8 cellular contexts compared by ENCODE assay signal in the genomic region with DNA sequence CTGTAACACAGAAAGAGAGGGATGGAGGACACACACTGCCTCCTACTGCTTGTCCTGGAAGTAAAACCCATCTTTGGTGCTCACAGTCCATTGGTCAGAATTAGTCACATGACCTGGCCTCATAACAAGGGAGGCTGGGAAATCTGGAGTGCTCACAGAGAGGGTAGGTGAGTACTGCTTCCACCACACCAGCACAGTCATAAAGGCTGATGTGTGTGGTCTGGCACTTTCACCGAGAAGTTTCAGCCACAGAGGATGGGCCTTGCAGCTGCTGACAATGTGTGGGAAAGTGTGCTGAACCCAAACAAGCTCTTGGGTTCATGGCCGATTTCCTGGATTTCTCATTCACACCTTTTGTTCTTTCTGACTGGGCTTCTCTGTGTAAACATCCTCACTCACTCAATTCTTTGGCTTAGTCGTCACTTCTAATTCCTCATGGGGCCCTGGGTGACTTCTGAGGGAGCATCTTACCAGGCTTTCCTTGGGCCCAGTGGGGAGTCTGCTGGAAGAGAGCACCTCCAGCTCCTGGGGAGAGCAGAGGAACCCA.
DNase-seq lines count a peak whose midpoint lies in the region; ATAC-seq and TF ChIP-seq lines count a peak whose summit lies in the region.

No MANE protein-coding gene starts in this region.

- peak; percentile 64 for DNase-seq in activated CD4-positive, alpha-beta T cell treated with anti-CD3 and anti-CD28 coated beads, Interleukin-2, amount 10 ng/mL, durations not matched to agents 24 days and 14 days
- no peak for DNase-seq in activated CD4-positive, alpha-beta T cell treated with anti-CD3 and anti-CD28 coated beads for 1 hour
- peak; percentile 78 for DNase-seq in activated CD4-positive, alpha-beta memory T cell treated with anti-CD3 and anti-CD28 coated beads for 36 hours
- DNase-seq in stimulated activated CD4-positive, alpha-beta T cell treated with anti-CD3 and anti-CD28 coated beads, Interleukin-2, amount 100 ng/mL, for 48 hours = peak; percentile 24
- DNase-seq in smooth muscle cell (lab: John Stamatoyannopoulos, UW; ENCODE audit: unreplicated experiment) (no peak), Ammon's horn (ENCODE audit: low spot score) (no peak), G401 (ENCODE audit: low spot score) (no peak)

- H3K36me3 ChIP-seq in smooth muscle cell (ENCODE audit: low read depth) = no peaks in the 10 kb centered on the region

- no peak overlapping the region for H3K4me3 Mint-ChIP-seq in activated CD4-positive, alpha-beta T cell treated with anti-CD3 and anti-CD28 coated beads, Interleukin-2, amount 10 ng/mL, durations not matched to agents 24 days and 14 days
- H3K4me3 Mint-ChIP-seq in activated CD4-positive, alpha-beta memory T cell treated with anti-CD3 and anti-CD28 coated beads for 36 hours = no peak overlapping the region

- H3K27ac ChIP-seq in smooth muscle cell (ENCODE audit: low read depth) = no peak overlapping the region

- H3K27ac Mint-ChIP-seq in activated CD4-positive, alpha-beta T cell treated with anti-CD3 and anti-CD28 coated beads, Interleukin-2, amount 10 ng/mL, durations not matched to agents 24 days and 14 days = no peak overlapping the region
- H3K27ac Mint-ChIP-seq in activated CD4-positive, alpha-beta memory T cell treated with anti-CD3 and anti-CD28 coated beads for 36 hours = no peak overlapping the region

- in situ Hi-C loops in G401 (cut with HindIII; ENCODE audit: low sequenced_read_pairs) = no loop called here

- H3K4me1 ChIP-seq in smooth muscle cell (ENCODE audit: low read depth) = no peaks in the 10 kb centered on the region

- TF ChIP-seq CTCF in smooth muscle cell (IDR thresholded peaks at IDR 0.05; ENCODE audit: borderline replicate concordance, insufficient read depth, poor library complexity, severe bottlenecking) = no peak

- peaks cover 12% of the 10 kb centered on the region for H3K9me3 Mint-ChIP-seq in activated CD4-positive, alpha-beta T cell treated with anti-CD3 and anti-CD28 coated beads, Interleukin-2, amount 10 ng/mL, durations not matched to agents 24 days and 14 days
- H3K9me3 Mint-ChIP-seq in activated CD4-positive, alpha-beta memory T cell treated with anti-CD3 and anti-CD28 coated beads for 36 hours = peaks cover 4% of the 10 kb centered on the region

- no peak overlapping the region for H3K4me2 ChIP-seq in smooth muscle cell

- H3K9me3 ChIP-seq in smooth muscle cell (replicated peaks; ENCODE audit: low read depth) = no peaks in the 10 kb centered on the region

- no peak overlapping the region for H2AFZ ChIP-seq in smooth muscle cell (ENCODE audit: low read depth)

- intact Hi-C loops in activated CD4-positive, alpha-beta T cell treated with anti-CD3 and anti-CD28 coated beads, Interleukin-2, amount 10 ng/mL, durations not matched to agents 24 days and 14 days (cut with micrococcal nuclease) = no loop called here
- intact Hi-C loops in activated CD4-positive, alpha-beta memory T cell treated with anti-CD3 and anti-CD28 coated beads for 36 hours (cut with micrococcal nuclease) = loop anchor here (1.0 kb wide), 1 partner anchor 18 kb away; no protein-coding TSS in a partner anchor

- H3K9ac ChIP-seq in smooth muscle cell (ENCODE audit: low read depth) = no peak overlapping the region

- 57% methylated on average over 3 of the region's 3 CpGs for WGBS in smooth muscle cell (ENCODE audit: low lambda C conversion rate)

- peak; percentile 99 for ATAC-seq in HG02884 (IDR thresholded peaks at IDR 0.05; ENCODE audit: unreplicated experiment)

- CTCF ChIA-PET in activated CD4-positive, alpha-beta memory T cell treated with anti-CD3 and anti-CD28 coated beads for 36 hours (lab: Charles Lee) = interaction anchor here (1.1 kb wide), 1 partner anchor 305 kb away, joined by 3 read pairs; no protein-coding TSS in a partner anchor

- no peaks in the 10 kb centered on the region for H3K79me2 ChIP-seq in smooth muscle cell (ENCODE audit: low read depth)

- H3K27me3 Mint-ChIP-seq in activated CD4-positive, alpha-beta T cell treated with anti-CD3 and anti-CD28 coated beads, Interleukin-2, amount 10 ng/mL, durations not matched to agents 24 days and 14 days = peaks cover 22% of the 10 kb centered on the region
- peaks cover 19% of the 10 kb centered on the region for H3K27me3 Mint-ChIP-seq in activated CD4-positive, alpha-beta memory T cell treated with anti-CD3 and anti-CD28 coated beads for 36 hours

- no peaks in the 10 kb centered on the region for H3K36me3 Mint-ChIP-seq in activated CD4-positive, alpha-beta T cell treated with anti-CD3 and anti-CD28 coated beads, Interleukin-2, amount 10 ng/mL, durations not matched to agents 24 days and 14 days (ENCODE audit: low read depth)
- no peaks in the 10 kb centered on the region for H3K36me3 Mint-ChIP-seq in activated CD4-positive, alpha-beta memory T cell treated with anti-CD3 and anti-CD28 coated beads for 36 hours

- POLR2A ChIA-PET in activated CD4-positive, alpha-beta memory T cell treated with anti-CD3 and anti-CD28 coated beads for 36 hours (lab: Charles Lee) = no interaction called here

- H3F3A ChIP-seq in smooth muscle cell (ENCODE audit: low read depth) = no peaks in the 10 kb centered on the region

- no peak overlapping the region for H3K4me3 ChIP-seq in smooth muscle cell

- H4K20me1 ChIP-seq in smooth muscle cell (ENCODE audit: low read depth) = no peaks in the 10 kb centered on the region

- peaks cover 6% of the 10 kb centered on the region for H3K4me1 Mint-ChIP-seq in activated CD4-positive, alpha-beta T cell treated with anti-CD3 and anti-CD28 coated beads, Interleukin-2, amount 10 ng/mL, durations not matched to agents 24 days and 14 days
- peaks cover 6% of the 10 kb centered on the region for H3K4me1 Mint-ChIP-seq in activated CD4-positive, alpha-beta memory T cell treated with anti-CD3 and anti-CD28 coated beads for 36 hours (ENCODE audit: low read depth)

- H3K27me3 ChIP-seq in smooth muscle cell (ENCODE audit: low read depth) = no peaks in the 10 kb centered on the region

Comparison
In these comparisons a context has a peak if more than half of its experiments do, and no peak if none do; other contexts are left out.
1. DNase-seq: peak in activated CD4-positive, alpha-beta T cell treated with anti-CD3 and anti-CD28 coated beads, Interleukin-2, amount 10 ng/mL, durations not matched to agents 24 days and 14 days (single experiment), activated CD4-positive, alpha-beta memory T cell treated with anti-CD3 and anti-CD28 coated beads for 36 hours (single experiment) and stimulated activated CD4-positive, alpha-beta T cell treated with anti-CD3 and anti-CD28 coated beads, Interleukin-2, amount 100 ng/mL, for 48 hours (2 of 2); none in activated CD4-positive, alpha-beta T cell treated with anti-CD3 and anti-CD28 coated beads for 1 hour (single experiment), smooth muscle cell (single experiment), Ammon's horn (single experiment) and G401 (single experiment).